Comparison of ENCODE assay signal across 1 cellular context in the genomic region with DNA sequence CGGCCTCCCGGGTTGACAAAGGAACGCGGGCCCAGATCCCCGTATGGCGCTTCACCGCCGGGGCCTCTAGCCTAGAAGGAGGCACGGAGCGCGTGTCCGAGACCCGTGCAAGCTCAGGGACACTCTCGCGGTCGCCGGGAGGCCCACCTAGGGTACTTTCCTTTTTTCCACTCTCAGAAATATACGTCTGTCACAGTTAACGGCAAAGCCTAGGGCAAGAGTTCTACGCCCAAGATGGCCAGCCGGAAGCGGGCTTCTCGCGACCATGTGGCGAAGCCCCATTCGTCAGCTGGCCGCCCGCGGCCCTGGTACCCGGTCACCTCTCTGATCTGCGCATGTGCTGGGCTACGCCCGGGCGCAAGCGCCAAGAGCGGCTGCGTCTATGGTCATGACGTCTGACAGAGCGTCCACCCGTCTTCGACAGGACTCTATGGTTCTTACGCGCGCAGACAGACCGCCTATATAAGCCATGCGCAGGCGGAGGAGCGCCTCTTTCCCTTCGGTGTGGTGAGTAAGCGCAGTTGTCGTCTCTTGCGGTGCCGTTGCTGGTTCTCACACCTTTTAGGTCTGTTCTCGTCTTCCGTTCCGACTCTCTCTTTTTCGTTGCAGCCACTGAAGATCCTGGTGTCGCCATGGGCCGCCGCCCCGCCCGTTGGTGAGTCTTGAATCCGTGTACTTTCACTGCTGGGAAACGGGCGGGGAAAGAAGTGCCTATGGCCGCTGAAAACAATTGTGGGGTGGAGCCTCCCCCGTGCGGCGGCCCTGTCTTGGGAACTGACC.
TF ChIP-seq lines count a peak whose summit lies in the region.

Gene RPL10, plus strand, starts transcription at position 490 of the 780 bp plus-strand sequence. Its CDS starts 143 bp downstream, at position 633.

TF ChIP-seq in K562, 482 proteins besides CTCF, POLR2A, EP300 and RAD21 (continued from another document and continues in another):
- TF ChIP-seq ZBTB40 (IDR thresholded peaks at IDR 0.05) (no peak), ZBTB40 (CRISPR knock-in tag; IDR thresholded peaks at IDR 0.05) (0 out of 2 replicates have a peak, but pooled peaks have one; percentile 47), USF1 (CRISPR knock-in tag; IDR thresholded peaks at IDR 0.05) (peak; percentile 68; the same call in 1 of the 2 replicates), CEBPG (CRISPR knock-in tag; IDR thresholded peaks at IDR 0.05) (0 out of 2 replicates have a peak, but pooled peaks have one; percentile 13), CEBPG (tag; conservative IDR thresholded peaks at IDR 0.05 in 1 of 2, IDR thresholded peaks at IDR 0.05 in 1 of 2) (no peak), HCFC1 (IDR thresholded peaks at IDR 0.05; ENCODE audit: low read depth, low read length) (peak; percentile 73), ARHGAP35 (IDR thresholded peaks at IDR 0.05; ENCODE audit: partially characterized antibody) (no peak), ADNP (tag; IDR thresholded peaks at IDR 0.05) (no peak), POLR2G (IDR thresholded peaks at IDR 0.05; ENCODE audit: low read depth, low read length) (peak; percentile 98), KLF10 (CRISPR knock-in tag; IDR thresholded peaks at IDR 0.05) (no peak), THAP12 (CRISPR knock-in tag; IDR thresholded peaks at IDR 0.05) (peak; percentile 95), RBM22 (IDR thresholded peaks at IDR 0.05; ENCODE audit: low read depth, low read length, poor library complexity, severe bottlenecking) (no peak), ZNF512 (tag; IDR thresholded peaks at IDR 0.05) (no peak), ZNF57 (CRISPR knock-in tag; IDR thresholded peaks at IDR 0.05) (no peak), MCM3 (IDR thresholded peaks at IDR 0.05) (no peak), ZNF274 (IDR thresholded peaks at IDR 0.05; ENCODE audit: borderline replicate concordance, low read depth, low read length) (no peak), NR0B1 (IDR thresholded peaks at IDR 0.05; ENCODE audit: partially characterized antibody) (no peak), ZNF197 (CRISPR knock-in tag; IDR thresholded peaks at IDR 0.05; ENCODE audit: low read depth) (no peak), PATZ1 (CRISPR knock-in tag; IDR thresholded peaks at IDR 0.05; ENCODE audit: borderline replicate concordance) (no peak), ZNF408 (CRISPR knock-in tag; IDR thresholded peaks at IDR 0.05; ENCODE audit: low read depth) (no peak), KLF13 (tag; IDR thresholded peaks at IDR 0.05; ENCODE audit: borderline replicate concordance, low read depth) (no peak; the same call in 1 of the 2 replicates), KLF16 (IDR thresholded peaks at IDR 0.05) (no peak), RFX7 (CRISPR knock-in tag; IDR thresholded peaks at IDR 0.05) (no peak), SRSF9 (IDR thresholded peaks at IDR 0.05; ENCODE audit: borderline replicate concordance, low read depth, low read length) (no peak)
- TF ChIP-seq, protein P1, sequence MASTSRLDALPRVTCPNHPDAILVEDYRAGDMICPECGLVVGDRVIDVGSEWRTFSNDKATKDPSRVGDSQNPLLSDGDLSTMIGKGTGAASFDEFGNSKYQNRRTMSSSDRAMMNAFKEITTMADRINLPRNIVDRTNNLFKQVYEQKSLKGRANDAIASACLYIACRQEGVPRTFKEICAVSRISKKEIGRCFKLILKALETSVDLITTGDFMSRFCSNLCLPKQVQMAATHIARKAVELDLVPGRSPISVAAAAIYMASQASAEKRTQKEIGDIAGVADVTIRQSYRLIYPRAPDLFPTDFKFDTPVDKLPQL (IDR thresholded peaks at IDR 0.05; ENCODE audit: extremely low read depth, insufficient read length), result peak; percentile 94
- TF ChIP-seq, protein P2, sequence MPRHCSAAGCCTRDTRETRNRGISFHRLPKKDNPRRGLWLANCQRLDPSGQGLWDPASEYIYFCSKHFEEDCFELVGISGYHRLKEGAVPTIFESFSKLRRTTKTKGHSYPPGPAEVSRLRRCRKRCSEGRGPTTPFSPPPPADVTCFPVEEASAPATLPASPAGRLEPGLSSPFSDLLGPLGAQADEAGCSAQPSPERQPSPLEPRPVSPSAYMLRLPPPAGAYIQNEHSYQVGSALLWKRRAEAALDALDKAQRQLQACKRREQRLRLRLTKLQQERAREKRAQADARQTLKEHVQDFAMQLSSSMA (CRISPR knock-in tag; IDR thresholded peaks at IDR 0.05), result no peak
- TF ChIP-seq, protein P3, sequence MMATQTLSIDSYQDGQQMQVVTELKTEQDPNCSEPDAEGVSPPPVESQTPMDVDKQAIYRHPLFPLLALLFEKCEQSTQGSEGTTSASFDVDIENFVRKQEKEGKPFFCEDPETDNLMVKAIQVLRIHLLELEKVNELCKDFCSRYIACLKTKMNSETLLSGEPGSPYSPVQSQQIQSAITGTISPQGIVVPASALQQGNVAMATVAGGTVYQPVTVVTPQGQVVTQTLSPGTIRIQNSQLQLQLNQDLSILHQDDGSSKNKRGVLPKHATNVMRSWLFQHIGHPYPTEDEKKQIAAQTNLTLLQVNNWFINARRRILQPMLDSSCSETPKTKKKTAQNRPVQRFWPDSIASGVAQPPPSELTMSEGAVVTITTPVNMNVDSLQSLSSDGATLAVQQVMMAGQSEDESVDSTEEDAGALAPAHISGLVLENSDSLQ (IDR thresholded peaks at IDR 0.05), result peak; percentile 75
- TF ChIP-seq, protein P4, sequence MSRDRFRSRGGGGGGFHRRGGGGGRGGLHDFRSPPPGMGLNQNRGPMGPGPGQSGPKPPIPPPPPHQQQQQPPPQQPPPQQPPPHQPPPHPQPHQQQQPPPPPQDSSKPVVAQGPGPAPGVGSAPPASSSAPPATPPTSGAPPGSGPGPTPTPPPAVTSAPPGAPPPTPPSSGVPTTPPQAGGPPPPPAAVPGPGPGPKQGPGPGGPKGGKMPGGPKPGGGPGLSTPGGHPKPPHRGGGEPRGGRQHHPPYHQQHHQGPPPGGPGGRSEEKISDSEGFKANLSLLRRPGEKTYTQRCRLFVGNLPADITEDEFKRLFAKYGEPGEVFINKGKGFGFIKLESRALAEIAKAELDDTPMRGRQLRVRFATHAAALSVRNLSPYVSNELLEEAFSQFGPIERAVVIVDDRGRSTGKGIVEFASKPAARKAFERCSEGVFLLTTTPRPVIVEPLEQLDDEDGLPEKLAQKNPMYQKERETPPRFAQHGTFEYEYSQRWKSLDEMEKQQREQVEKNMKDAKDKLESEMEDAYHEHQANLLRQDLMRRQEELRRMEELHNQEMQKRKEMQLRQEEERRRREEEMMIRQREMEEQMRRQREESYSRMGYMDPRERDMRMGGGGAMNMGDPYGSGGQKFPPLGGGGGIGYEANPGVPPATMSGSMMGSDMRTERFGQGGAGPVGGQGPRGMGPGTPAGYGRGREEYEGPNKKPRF (IDR thresholded peaks at IDR 0.05; ENCODE audit: low read depth, low read length), result no peak
